ENCODE assay signal across 8 cellular contexts in the genomic region with DNA sequence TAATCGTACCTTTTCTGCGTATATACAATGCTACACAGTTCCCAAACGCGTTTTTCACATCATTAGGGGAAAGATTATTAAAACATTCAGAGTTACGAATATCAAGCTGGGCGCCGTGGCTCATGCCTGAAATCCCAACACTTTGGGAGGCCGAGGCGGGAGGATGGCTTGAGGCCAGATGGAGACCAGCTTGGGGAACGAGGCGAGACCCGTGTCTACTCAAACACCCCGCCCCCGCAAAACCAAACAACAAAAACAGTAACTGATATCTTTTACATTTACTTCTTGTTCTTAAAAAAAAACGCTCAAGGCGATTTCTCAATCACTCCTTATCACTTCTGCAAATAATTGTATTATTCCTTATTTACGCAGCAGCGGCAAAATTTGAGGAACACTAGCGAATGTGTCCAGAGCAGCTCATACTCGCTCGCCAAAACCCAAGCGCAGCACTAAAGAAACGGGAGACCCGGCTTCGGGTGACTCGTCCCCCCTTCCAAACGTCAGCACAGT. TPM values are rescaled to one million over a fixed set of nuclear protein-coding genes. Genes with fewer than 3 reads are reported as not detected.
DNase-seq lines count a peak whose midpoint lies in the region; ATAC-seq and TF ChIP-seq lines count a peak whose summit lies in the region.

No MANE protein-coding gene starts in this region.

- H4K91ac ChIP-seq in mesenchymal stem cell (ENCODE audit: low read length): no peak overlapping the region

- H2BK5ac ChIP-seq in mesenchymal stem cell (ENCODE audit: low read depth, low read length, poor library complexity, severe bottlenecking): no peak overlapping the region

- H2BK15ac ChIP-seq in mesenchymal stem cell (ENCODE audit: low read depth, poor library complexity, severe bottlenecking): no peak overlapping the region

- H2AK5ac ChIP-seq in mesenchymal stem cell (ENCODE audit: low read length, severe bottlenecking): no peak overlapping the region

- peak overlapping the region in 1 of 2 experiments; percentile 35 for H3K18ac ChIP-seq in mesenchymal stem cell (ENCODE audit: low read depth in 1 of 2, low read length in 2 of 2)

- no peak overlapping the region for H3K23ac ChIP-seq in mesenchymal stem cell (ENCODE audit: low read length in 2 of 2)

- H3K4ac ChIP-seq in mesenchymal stem cell (ENCODE audit: low read depth in 1 of 2, low read length in 2 of 2): peak overlapping the region in 1 of 2 experiments; percentile 24

- no peak overlapping the region for H2BK12ac ChIP-seq in mesenchymal stem cell (ENCODE audit: low read length in 2 of 2)

- CTCF ChIA-PET in activated naive CD4-positive, alpha-beta T cell treated with anti-CD3 and anti-CD28 coated beads for 36 hours (lab: Charles Lee): interaction anchor here (0.7 to 1.1 kb wide), 3 partner anchors 9 to 229 kb away, joined by 3 to 4 read pairs (median 3); a partner anchor contains a TSS

- TF ChIP-seq CTCF in uterus (IDR thresholded peaks at IDR 0.05): no peak

- no peak overlapping the region for H3K14ac ChIP-seq in mesenchymal stem cell (ENCODE audit: low read length in 2 of 2)

- H2BK120ac ChIP-seq in mesenchymal stem cell (ENCODE audit: low read depth, low read length): no peak overlapping the region

- peaks cover 4% of the 10 kb centered on the region for H3K79me1 ChIP-seq in mesenchymal stem cell (replicated peaks; ENCODE audit: low read length, poor library complexity, severe bottlenecking)

- TF ChIP-seq POLR2A in uterus (IDR thresholded peaks at IDR 0.05): no peak

- H3K4me1 Mint-ChIP-seq in activated naive CD4-positive, alpha-beta T cell treated with anti-CD3 and anti-CD28 coated beads for 36 hours (ENCODE audit: low read depth): peaks cover 49% of the 10 kb centered on the region

- H2AFZ ChIP-seq in mesenchymal stem cell (ENCODE audit: low read depth, low read length): no peak overlapping the region

- WGBS in mesenchymal stem cell: 18% methylated on average over 27 of the region's 27 CpGs

- peak overlapping the region; percentile 80 for H3K27ac Mint-ChIP-seq in activated naive CD4-positive, alpha-beta T cell treated with anti-CD3 and anti-CD28 coated beads for 36 hours

- no peaks in the 10 kb centered on the region for H3K27me3 ChIP-seq in mesenchymal stem cell (ENCODE audit: control insufficient read depth in 1 of 2, insufficient read depth in 1 of 2, low read length in 2 of 2)
- H3K27me3 ChIP-seq in uterus: no peaks in the 10 kb centered on the region

- ATAC-seq in GM18907 (IDR thresholded peaks at IDR 0.05; ENCODE audit: unreplicated experiment): no peak
- ATAC-seq in GM18870 (IDR thresholded peaks at IDR 0.05; ENCODE audit: unreplicated experiment): no peak

- no peak for DNase-seq in activated naive CD4-positive, alpha-beta T cell treated with anti-CD3 and anti-CD28 coated beads for 36 hours
- no peak for DNase-seq in activated naive CD4-positive, alpha-beta T cell treated with Interleukin-2 at 50 U/mL for 16 hours
- DNase-seq in caudate nucleus (lab: John Stamatoyannopoulos, UW) (no peak), mesenchymal stem cell (no peak), uterus (peak; percentile 49), posterior cingulate gyrus (no peak)

- H3K36me3 Mint-ChIP-seq in activated naive CD4-positive, alpha-beta T cell treated with anti-CD3 and anti-CD28 coated beads for 36 hours (ENCODE audit: low read depth): peaks cover 38% of the 10 kb centered on the region

- H3K4me1 ChIP-seq in mesenchymal stem cell (ENCODE audit: control insufficient read depth, insufficient read depth, low read depth, low read length): peaks cover 12% of the 10 kb centered on the region
- H3K4me1 ChIP-seq in uterus: peaks cover 0 to 7% of the 10 kb centered on the region in 2 donors

- no peak overlapping the region for H4K8ac ChIP-seq in mesenchymal stem cell (ENCODE audit: low read length)

- H3K4me3 ChIP-seq in mesenchymal stem cell (ENCODE audit: insufficient read depth in 1 of 2, low read depth in 1 of 2, low read length in 2 of 2) (peak overlapping the region; percentile 99 to 100), uterus (peak overlapping the region; percentile 93 to 95)

- intact Hi-C loops in activated naive CD4-positive, alpha-beta T cell treated with anti-CD3 and anti-CD28 coated beads for 36 hours (cut with micrococcal nuclease): loop anchor here (1.0 to 2.0 kb wide), 7 partner anchors 31 to 1415 kb away; a partner anchor contains a TSS
- intact Hi-C loops in uterus (cut with DNase I; ENCODE audit: low total_unique reads) (loop anchor here (10.0 kb wide), 1 partner anchor 101 kb away; a partner anchor contains a TSS), posterior cingulate gyrus (cut with DNase I) (loop anchor here (5.0 kb wide), 1 partner anchor 103 kb away; a partner anchor contains a TSS)

- H3K4me3 Mint-ChIP-seq in activated naive CD4-positive, alpha-beta T cell treated with anti-CD3 and anti-CD28 coated beads for 36 hours: peak overlapping the region; percentile 87

- peak overlapping the region; percentile 96 for H3K9ac ChIP-seq in mesenchymal stem cell (ENCODE audit: low read length)

- no peaks in the 10 kb centered on the region for H3K9me3 Mint-ChIP-seq in activated naive CD4-positive, alpha-beta T cell treated with anti-CD3 and anti-CD28 coated beads for 36 hours

- H3K36me3 ChIP-seq in mesenchymal stem cell (ENCODE audit: control insufficient read depth in 1 of 2, insufficient read depth in 2 of 2, low read depth in 1 of 2, low read length in 2 of 2): peaks cover 15 to 21% of the 10 kb centered on the region in 2 experiments
- no peaks in the 10 kb centered on the region for H3K36me3 ChIP-seq in uterus

- H3K27me3 Mint-ChIP-seq in activated naive CD4-positive, alpha-beta T cell treated with anti-CD3 and anti-CD28 coated beads for 36 hours (ENCODE audit: low read depth): no peaks in the 10 kb centered on the region

- H3K4me2 ChIP-seq in mesenchymal stem cell (ENCODE audit: low read length, poor library complexity, severe bottlenecking): peak overlapping the region; percentile 88

- H3K9me3 ChIP-seq in mesenchymal stem cell (ENCODE audit: control insufficient read depth, low read length): no peaks in the 10 kb centered on the region
- no peaks in the 10 kb centered on the region for H3K9me3 ChIP-seq in uterus

- peak overlapping the region; percentile 95 for H3K27ac ChIP-seq in caudate nucleus (ENCODE audit: low read depth, low read length)
- peak overlapping the region; percentile 61 for H3K27ac ChIP-seq in mesenchymal stem cell (ENCODE audit: low read length, poor library complexity, severe bottlenecking)
- peak overlapping the region; percentile 92 to 99 for H3K27ac ChIP-seq in uterus

RNA-seq across cellular contexts. Expression of a gene that starts 1.2 kb away (rescaled TPM):
- 10 to 100 TPM; 31.2 to 31.7 TPM for total RNA-seq in activated naive CD4-positive, alpha-beta T cell treated with anti-CD3 and anti-CD28 coated beads for 36 hours
- polyA plus RNA-seq in mesenchymal stem cell (2013, experiment 1 of 2): 7.1 TPM
- polyA plus RNA-seq in mesenchymal stem cell (2013, experiment 2 of 2): 7.2 TPM
- 10 to 100 TPM; 16.1 to 42.0 (median 25.7) TPM for total RNA-seq in uterus

RNA-seq across cellular contexts. Expression of a gene that starts 10.8 kb away (rescaled TPM):
- total RNA-seq in activated naive CD4-positive, alpha-beta T cell treated with anti-CD3 and anti-CD28 coated beads for 36 hours: 1,000 to 10,000 TPM; 2,159 to 2,187 TPM
- 2,151 TPM for polyA plus RNA-seq in mesenchymal stem cell (2013, experiment 1 of 2)
- polyA plus RNA-seq in mesenchymal stem cell (2013, experiment 2 of 2): 2,096 TPM
- 1,000 to 10,000 TPM; 1,386 to 3,757 (median 1,892) TPM for total RNA-seq in uterus

RNA-seq across cellular contexts. Expression of a gene that starts 48.6 kb away (rescaled TPM):
- total RNA-seq in activated naive CD4-positive, alpha-beta T cell treated with anti-CD3 and anti-CD28 coated beads for 36 hours: 10 to 100 TPM; 17.0 to 20.3 TPM
- 3.4 TPM for polyA plus RNA-seq in mesenchymal stem cell (2013, experiment 1 of 2)
- 3.7 TPM for polyA plus RNA-seq in mesenchymal stem cell (2013, experiment 2 of 2)
- total RNA-seq in uterus: 10 to 100 TPM in 3 of 4 donors, 1 to 10 TPM in 1; 5.1 to 39.5 (median 17.0) TPM

Comparison
In these comparisons a context has a peak if more than half of its experiments do, and no peak if none do; other contexts are left out.
1. DNase-seq: peak in uterus (2 of 2); none in activated naive CD4-positive, alpha-beta T cell treated with anti-CD3 and anti-CD28 coated beads for 36 hours (single experiment), activated naive CD4-positive, alpha-beta T cell treated with Interleukin-2 at 50 U/mL for 16 hours (single experiment), caudate nucleus (0 of 61), mesenchymal stem cell (single experiment) and posterior cingulate gyrus (0 of 10).
2. Peak in every context shown above with its lines, with median percentiles within 50 percentile points of each other: H3K27ac ChIP-seq.